In genomic region chr6:27667651-27668441, GRCh38 we compare ENCODE assay signal across 8 cellular contexts.
DNase-seq lines count a peak whose midpoint lies in the region; ATAC-seq and TF ChIP-seq lines count a peak whose summit lies in the region.

No MANE protein-coding gene starts in this region.

- intact Hi-C loops in left ventricle myocardium inferior (cut with micrococcal nuclease) (no loop called here), heart right ventricle (cut with DNase I) (no loop called here)

- H3K9me3 Mint-ChIP-seq in type B pancreatic cell = peaks cover 4% of the 10 kb centered on the region

- peaks cover 100% of the 10 kb centered on the region for H3K27me3 ChIP-seq in left ventricle myocardium inferior (ENCODE audit: low read depth)
- H3K27me3 ChIP-seq in heart right ventricle = peaks cover 18 to 98% (median 83%) of the 10 kb centered on the region in 7 donors

- peaks cover 39% of the 10 kb centered on the region for H3K4me1 Mint-ChIP-seq in type B pancreatic cell (ENCODE audit: unreplicated experiment)

- H3K9me3 ChIP-seq in left ventricle myocardium inferior (replicated peaks) = no peaks in the 10 kb centered on the region
- peaks cover 0 to 2% (median 0%) of the 10 kb centered on the region in 11 donors for H3K9me3 ChIP-seq in heart right ventricle
- no peaks in the 10 kb centered on the region for H3K9me3 ChIP-seq in SK-N-MC (ENCODE audit: low read depth, low read length)

- peak overlapping the region; percentile 27 for H3K4me3 ChIP-seq in left ventricle myocardium inferior
- H3K4me3 ChIP-seq in heart right ventricle = peak overlapping the region in 2 of 10 donors; percentile 10 to 14
- H3K4me3 ChIP-seq in SK-N-MC = peak overlapping the region; percentile 90
- H3K4me3 ChIP-seq in fibroblast of mammary gland (ENCODE audit: control insufficient read depth, low read depth, low read length) = peak overlapping the region; percentile 48

- peaks cover 76% of the 10 kb centered on the region for H3K27me3 Mint-ChIP-seq in type B pancreatic cell

- no peaks in the 10 kb centered on the region for H3K36me3 ChIP-seq in left ventricle myocardium inferior
- no peaks in the 10 kb centered on the region for H3K36me3 ChIP-seq in heart right ventricle
- no peaks in the 10 kb centered on the region for H3K36me3 ChIP-seq in SK-N-MC (ENCODE audit: insufficient read depth, low read length)

- H3K27ac ChIP-seq in left ventricle myocardium inferior (replicated peaks) (no peak overlapping the region), heart right ventricle (no peak overlapping the region), SK-N-MC (peak overlapping the region; percentile 65; the same call in 1 of the 2 replicates)

- peak overlapping the region; percentile 70 for H3K27ac Mint-ChIP-seq in type B pancreatic cell

- peak overlapping the region; percentile 84 for H3K4me3 Mint-ChIP-seq in type B pancreatic cell

- H3K4me1 ChIP-seq in left ventricle myocardium inferior = no peaks in the 10 kb centered on the region
- H3K4me1 ChIP-seq in heart right ventricle = peaks cover 0 to 42% (median 0%) of the 10 kb centered on the region in 9 donors

- TF ChIP-seq CTCF in left ventricle myocardium inferior (IDR thresholded peaks at IDR 0.05; ENCODE audit: borderline replicate concordance) (no peak), heart right ventricle (IDR thresholded peaks at IDR 0.05) (no peak), fibroblast of mammary gland (conservative IDR thresholded peaks at IDR 0.05; ENCODE audit: control insufficient read depth, insufficient read depth, low read depth, low read length) (no peak), type B pancreatic cell (conservative IDR thresholded peaks at IDR 0.05) (no peak)

- 3 to 5% methylated on average over 22 of the region's 22 CpGs for WGBS in heart right ventricle, 2 donors

- ATAC-seq in heart right ventricle = no peak
- no peak for ATAC-seq in HG02798 (IDR thresholded peaks at IDR 0.05; ENCODE audit: poor library complexity, unreplicated experiment)

- no peaks in the 10 kb centered on the region for H3K36me3 Mint-ChIP-seq in type B pancreatic cell

- DNase-seq in left ventricle myocardium inferior (no peak), heart right ventricle (no peak), SK-N-MC (ENCODE audit: low read depth, low spot score) (no peak), fibroblast of mammary gland (ENCODE audit: low read depth) (peak; percentile 19), type B pancreatic cell (ENCODE audit: extremely low spot score, unreplicated experiment) (no peak), pons (ENCODE audit: low spot score) (no peak), NCI-H2227 (lab: John Stamatoyannopoulos, UW; ENCODE audit: unreplicated experiment) (no peak)

- peak overlapping the region; percentile 71 for H3K9ac ChIP-seq in SK-N-MC (ENCODE audit: insufficient read length)
